9 cellular contexts compared by ENCODE assay signal in genomic region chr17:76354317-76354729, GRCh38. TPM values are rescaled to one million over a fixed set of nuclear protein-coding genes. Genes with fewer than 3 reads are reported as not detected.
DNase-seq lines count a peak whose midpoint lies in the region; ATAC-seq, FAIRE-seq and TF ChIP-seq lines count a peak whose summit lies in the region.
"Had no signal": no experiment of that assay in that cellular context is flagged by ENCODE, and none has a peak within 500 bp of the region (broad histone marks: within the 10 kb centered on the region; RNA-seq: fewer than 3 reads in every experiment).

No MANE protein-coding gene starts in this region.

- POLR2A ChIA-PET in K562 (lab: Yijun Ruan, JAX): interaction anchor here (0.6 to 2.8 kb wide), 14 partner anchors 8 to 578 kb away, joined by 3 to 17 read pairs (median 4); partner anchors contain the start of gene SPHK1

- no peak for TF ChIP-seq EP300 in K562 (IDR thresholded peaks at IDR 0.05; ENCODE audit: low read length)

- peak overlapping the region; percentile 100 for H3K27ac ChIP-seq in K562 (ENCODE audit: extremely low read depth, low read depth, low read length)
- peak overlapping the region; percentile 89 for H3K27ac ChIP-seq in upper lobe of right lung

- H3K9ac ChIP-seq in K562 (ENCODE audit: insufficient read depth in 1 of 2, low read depth in 2 of 2, low read length in 2 of 2): peak overlapping the region; percentile 95 to 98

- H3K27me3 ChIP-seq in K562 (ENCODE audit: control insufficient read depth in 2 of 2, insufficient read depth in 2 of 2, low read length in 2 of 2) (no peaks in the 10 kb centered on the region), upper lobe of right lung (no peaks in the 10 kb centered on the region)

- no peak for TF ChIP-seq RAD21 in K562 (CRISPR knock-in tag; conservative IDR thresholded peaks at IDR 0.05 in 1 of 2, IDR thresholded peaks at IDR 0.05 in 1 of 2)

- ATAC-seq in K562 (no peak), upper lobe of right lung (no peak), esophagus mucosa (no peak)

- H3K36me3 Mint-ChIP-seq in activated naive CD4-positive, alpha-beta T cell treated with anti-CD3 and anti-CD28 coated beads, Interleukin-2, amount 10 ng/mL, durations not matched to agents 7 days and 5 days: peaks cover 9% of the 10 kb centered on the region

- H3K4me1 ChIP-seq in K562 (replicated peaks in 1 of 2; ENCODE audit: control insufficient read depth in 2 of 2, insufficient read depth in 2 of 2, low read length in 2 of 2): peaks cover 18 to 39% of the 10 kb centered on the region in 2 experiments; a peak in 4 of 5 replicates
- H3K4me1 ChIP-seq in upper lobe of right lung: peaks cover 13% of the 10 kb centered on the region

- intact Hi-C loops in K562 (cut with micrococcal nuclease) (loop anchor here (2.0 kb wide), 1 partner anchor 30 kb away; the partner anchor contains the start of gene SPHK1), lower leg skin (cut with DNase I; ENCODE audit: low total_unique reads) (no loop called here), upper lobe of right lung (cut with DNase I) (no loop called here)

- no peaks in the 10 kb centered on the region; the same call in 2 of the 3 replicates for H3K36me3 ChIP-seq in K562 (ENCODE audit: control insufficient read depth, insufficient read depth, low read length)
- H3K36me3 ChIP-seq in upper lobe of right lung: no peaks in the 10 kb centered on the region

- 3% methylated on average over 18 of the region's 18 CpGs for WGBS in K562 (ENCODE audit: insufficient coverage, low coverage, missing lambda C conversion rate)
- WGBS in lower leg skin, 2 donors: 1% methylated on average over 18 of the region's 18 CpGs

- DNase-seq in activated naive CD4-positive, alpha-beta T cell treated with anti-CD3 and anti-CD28 coated beads, Interleukin-2, amount 10 ng/mL, durations not matched to agents 7 days and 5 days: no peak
- no peak for DNase-seq in activated naive CD4-positive, alpha-beta T cell treated with Interleukin-2 at 50 U/mL for 16 hours
- no peak for DNase-seq in K562 (ENCODE audit: extremely low read depth in 1 of 4, low spot score in 3 of 4)
- no peak for DNase-seq in lower leg skin (ENCODE audit: low spot score in 2 of 2)
- DNase-seq in upper lobe of right lung: no peak
- no peak for DNase-seq in G401 (ENCODE audit: low spot score)
- no peak for DNase-seq in C1 segment of cervical spinal cord (lab: John Stamatoyannopoulos, UW)

- peak overlapping the region; percentile 100 for H2AFZ ChIP-seq in K562 (ENCODE audit: low read depth, low read length)

- no peak for FAIRE-seq in K562 (lab: Jason Lieb, UNC)
- FAIRE-seq: TTC549 had no signal

- no peaks in the 10 kb centered on the region for H3K9me1 ChIP-seq in K562 (ENCODE audit: control insufficient read depth, insufficient read depth, low read length)

- no peaks in the 10 kb centered on the region; the same call in 1 of the 2 replicates for H3K9me3 ChIP-seq in K562 (replicated peaks; ENCODE audit: control insufficient read depth, insufficient read depth, low read depth, low read length)
- H3K9me3 ChIP-seq in upper lobe of right lung: no peaks in the 10 kb centered on the region

- H3K27me3 Mint-ChIP-seq in activated naive CD4-positive, alpha-beta T cell treated with anti-CD3 and anti-CD28 coated beads, Interleukin-2, amount 10 ng/mL, durations not matched to agents 7 days and 5 days: peaks cover 23% of the 10 kb centered on the region

- CTCF ChIA-PET in activated naive CD4-positive, alpha-beta T cell treated with anti-CD3 and anti-CD28 coated beads, Interleukin-2, amount 10 ng/mL, durations not matched to agents 7 days and 5 days (lab: Charles Lee): interaction anchor here (1.1 to 2.9 kb wide), 3 partner anchors 31 to 74 kb away, joined by 3 to 23 read pairs (median 8); partner anchors contain the start of gene SPHK1
- CTCF ChIA-PET in K562 (lab: Yijun Ruan, JAX; ENCODE audit: low intra/inter-chr PET ratio): interaction anchor here (0.7 kb wide), 1 partner anchor 192 kb away, joined by 3 read pairs; no protein-coding TSS in a partner anchor

- no peaks in the 10 kb centered on the region for H4K20me1 ChIP-seq in K562 (replicated peaks; ENCODE audit: control insufficient read depth, insufficient read depth, low read length)

- H3K4me3 ChIP-seq in K562: peak overlapping the region; percentile 89
- H3K4me3 ChIP-seq in lower leg skin (ENCODE audit: low read depth, poor library complexity, severe bottlenecking): peak overlapping the region; percentile 69
- H3K4me3 ChIP-seq in upper lobe of right lung: peak overlapping the region; percentile 92

- H3K4me2 ChIP-seq in K562 (ENCODE audit: insufficient read depth, low read length): peak overlapping the region; percentile 90

- H3K9me3 Mint-ChIP-seq in activated naive CD4-positive, alpha-beta T cell treated with anti-CD3 and anti-CD28 coated beads, Interleukin-2, amount 10 ng/mL, durations not matched to agents 7 days and 5 days: no peaks in the 10 kb centered on the region

- peaks cover 33% of the 10 kb centered on the region for H3K4me1 Mint-ChIP-seq in activated naive CD4-positive, alpha-beta T cell treated with anti-CD3 and anti-CD28 coated beads, Interleukin-2, amount 10 ng/mL, durations not matched to agents 7 days and 5 days

- BruUV-seq in K562 (replicated peaks; lab: Mats Ljungman, UMichigan): no TSS peak

- no peak for TF ChIP-seq CTCF in K562 (IDR thresholded peaks at IDR 0.05 in 2 of 3, conservative IDR thresholded peaks at IDR 0.05 in 1 of 3; ENCODE audit: insufficient read depth in 2 of 3, low read depth in 1 of 3, low read length in 3 of 3)
- no peak for TF ChIP-seq CTCF in lower leg skin (IDR thresholded peaks at IDR 0.05)
- no peak for TF ChIP-seq CTCF in upper lobe of right lung (IDR thresholded peaks at IDR 0.05)

- peak overlapping the region; percentile 87 for H3K4me3 Mint-ChIP-seq in activated naive CD4-positive, alpha-beta T cell treated with anti-CD3 and anti-CD28 coated beads, Interleukin-2, amount 10 ng/mL, durations not matched to agents 7 days and 5 days

- peaks cover 22% of the 10 kb centered on the region for H3K79me2 ChIP-seq in K562 (ENCODE audit: control insufficient read depth, insufficient read depth, low read length)

- in situ Hi-C loops in K562 (cut with MboI) (no loop called here), G401 (cut with HindIII; ENCODE audit: low sequenced_read_pairs) (no loop called here)

- TF ChIP-seq POLR2A in K562 (conservative IDR thresholded peaks at IDR 0.05): no peak
- no peak for TF ChIP-seq POLR2A in lower leg skin (IDR thresholded peaks at IDR 0.05)

- peak overlapping the region; percentile 97 for H3K27ac Mint-ChIP-seq in activated naive CD4-positive, alpha-beta T cell treated with anti-CD3 and anti-CD28 coated beads, Interleukin-2, amount 10 ng/mL, durations not matched to agents 7 days and 5 days

RNA-seq across cellular contexts. Expression of gene PRPSAP1, which starts 0.6 kb away (rescaled TPM):
- 154 and 205 TPM in 2 replicates for total RNA-seq in K562 (2011; cell fraction: chromatin; rRNA removed; ENCODE audit: low replicate concordance)
- total RNA-seq in K562 (2011; cell fraction: nucleolus; rRNA removed): 107 and 112 TPM in 2 replicates
- total RNA-seq in K562 (2011; cell fraction: nucleoplasm; rRNA removed): 122 and 124 TPM in 2 replicates
- total RNA-seq in K562 (2014; rRNA removed): 18.6 and 21.9 TPM in 2 replicates
- total RNA-seq in K562 (2014; rRNA removed; fragmentation: Illumina TruSeq; extraction: Trizol): 39.3 and 39.4 TPM in 2 replicates
- total RNA-seq in K562 (2015; rRNA removed; fragmentation: Illumina TruSeq; extraction: Trizol): 38.0 and 40.8 TPM in 2 replicates
- 65.8 and 70.8 TPM in 2 replicates for total RNA-seq in K562 (2021)
- 77.1 and 89.9 TPM in 2 replicates for polyA plus RNA-seq in K562 (2011; rRNA removed)
- 42.1 and 76.8 TPM in 2 replicates for polyA plus RNA-seq in K562 (2011; cell fraction: cytosol; rRNA removed)
- 228 and 401 TPM in 2 replicates for polyA plus RNA-seq in K562 (2011; cell fraction: nucleus; rRNA removed)
- 50.3 and 72.3 TPM in 2 replicates for polyA plus RNA-seq in K562 (2012)
- 70.0 and 73.4 TPM in 2 replicates for polyA plus RNA-seq in K562 (2014; fragmentation: Illumina TruSeq; extraction: Trizol)
- 10 to 100 TPM; 21.9 to 31.9 TPM for polyA plus RNA-seq in K562 (2014; fragmentation: Nextera tagmentation; extraction: Ambion mirVana)
- 61.2 and 72.8 TPM in 2 replicates for polyA plus RNA-seq in K562 (2014; rRNA removed)
- polyA minus RNA-seq in K562 (2011; rRNA and poly(A)+ RNA removed): 63.9 and 65.4 TPM in 2 replicates
- 26.3 and 27.2 TPM in 2 replicates for polyA minus RNA-seq in K562 (2011; cell fraction: cytosol; rRNA and poly(A)+ RNA removed)
- polyA minus RNA-seq in K562 (2011; cell fraction: nucleus; rRNA and poly(A)+ RNA removed): 30.6 and 71.0 TPM in 2 replicates
- total RNA-seq in lower leg skin: 10 to 100 TPM; 35.8 to 72.3 (median 62.2) TPM
- 60.2 TPM for total RNA-seq in upper lobe of right lung
- total RNA-seq in esophagus mucosa: 42.0 TPM
- 28.0 and 30.8 TPM in 2 replicates for total RNA-seq in G401 (2014; rRNA removed; shearing (Covaris generic))

RNA-seq across cellular contexts. Expression of gene SPHK1, which starts 30.1 kb away (rescaled TPM):
- total RNA-seq in K562 (2011; cell fraction: chromatin; rRNA removed; ENCODE audit: low replicate concordance): 17.0 and 55.7 TPM in 2 replicates
- 66.3 and 72.5 TPM in 2 replicates for total RNA-seq in K562 (2011; cell fraction: nucleolus; rRNA removed)
- 31.6 and 33.4 TPM in 2 replicates for total RNA-seq in K562 (2011; cell fraction: nucleoplasm; rRNA removed)
- total RNA-seq in K562 (2014; rRNA removed): 60.3 and 69.6 TPM in 2 replicates
- total RNA-seq in K562 (2014; rRNA removed; fragmentation: Illumina TruSeq; extraction: Trizol): 5.6 and 8.0 TPM in 2 replicates
- total RNA-seq in K562 (2015; rRNA removed; fragmentation: Illumina TruSeq; extraction: Trizol): 14.1 and 14.9 TPM in 2 replicates
- 56.2 and 58.2 TPM in 2 replicates for total RNA-seq in K562 (2021)
- polyA plus RNA-seq in K562 (2011; rRNA removed): 20.2 and 21.6 TPM in 2 replicates
- 25.9 and 63.1 TPM in 2 replicates for polyA plus RNA-seq in K562 (2011; cell fraction: cytosol; rRNA removed)
- polyA plus RNA-seq in K562 (2011; cell fraction: nucleus; rRNA removed): 93.7 and 187 TPM in 2 replicates
- 26.8 and 28.6 TPM in 2 replicates for polyA plus RNA-seq in K562 (2012)
- polyA plus RNA-seq in K562 (2014; fragmentation: Illumina TruSeq; extraction: Trizol): 14.5 and 25.0 TPM in 2 replicates
- polyA plus RNA-seq in K562 (2014; fragmentation: Nextera tagmentation; extraction: Ambion mirVana): 1 to 10 TPM in 1 of 2 experiments, under 1 TPM in 1; 0.21 to 1.9 TPM
- 45.3 and 51.4 TPM in 2 replicates for polyA plus RNA-seq in K562 (2014; rRNA removed)
- 3.0 and 8.2 TPM in 2 replicates for polyA minus RNA-seq in K562 (2011; rRNA and poly(A)+ RNA removed)
- polyA minus RNA-seq in K562 (2011; cell fraction: cytosol; rRNA and poly(A)+ RNA removed): 11.8 and 12.5 TPM in 2 replicates
- 19.1 and 19.3 TPM in 2 replicates for polyA minus RNA-seq in K562 (2011; cell fraction: nucleus; rRNA and poly(A)+ RNA removed)
- 10 to 100 TPM in 3 of 4 donors, 1 to 10 TPM in 1; 9.7 to 35.6 (median 18.3) TPM for total RNA-seq in lower leg skin
- total RNA-seq in upper lobe of right lung: 8.5 TPM
- 13.1 TPM for total RNA-seq in esophagus mucosa
- total RNA-seq in G401 (2014; rRNA removed; shearing (Covaris generic)): 5.8 and 10.6 TPM in 2 replicates

RNA-seq across cellular contexts. Expression of gene QRICH2, which starts 46.2 kb away (rescaled TPM):
- 4.4 and 9.4 TPM in 2 replicates for total RNA-seq in K562 (2011; cell fraction: chromatin; rRNA removed; ENCODE audit: low replicate concordance)
- total RNA-seq in K562 (2011; cell fraction: nucleolus; rRNA removed): 3.3 and 4.1 TPM in 2 replicates
- 2.4 TPM in 2 replicates for total RNA-seq in K562 (2011; cell fraction: nucleoplasm; rRNA removed)
- total RNA-seq in K562 (2014; rRNA removed) (1.3 and 1.5 TPM in 2 replicates), K562 (2014; rRNA removed; fragmentation: Illumina TruSeq; extraction: Trizol) (0.89 and 1.1 TPM in 2 replicates), K562 (2015; rRNA removed; fragmentation: Illumina TruSeq; extraction: Trizol) (1.6 and 2.0 TPM in 2 replicates), K562 (2021) (1.4 and 2.0 TPM in 2 replicates), lower leg skin (1 to 10 TPM in 3 of 4 donors, under 1 TPM in 1; 0.88 to 3.3 (median 1.8) TPM), upper lobe of right lung (3.4 TPM), esophagus mucosa (1.6 TPM)
- polyA plus RNA-seq in K562 (2011; rRNA removed) (0.46 and 1.3 TPM in 2 replicates), K562 (2014; fragmentation: Illumina TruSeq; extraction: Trizol) (0.40 and 0.61 TPM in 2 replicates), K562 (2014; fragmentation: Nextera tagmentation; extraction: Ambion mirVana) (under 1 TPM; 0.03 to 0.07 TPM), K562 (2014; rRNA removed) (0.81 and 1.2 TPM in 2 replicates)
- 0.82 and 1.0 TPM in 2 replicates for polyA plus RNA-seq in K562 (2011; cell fraction: cytosol; rRNA removed)
- 3.4 and 4.1 TPM in 2 replicates for polyA plus RNA-seq in K562 (2011; cell fraction: nucleus; rRNA removed)
- 1.5 and 13.0 TPM in 2 replicates for polyA plus RNA-seq in K562 (2012)
- polyA minus RNA-seq in K562 (2011; rRNA and poly(A)+ RNA removed): 6.7 and 10.1 TPM in 2 replicates
- polyA minus RNA-seq in K562 (2011; cell fraction: cytosol; rRNA and poly(A)+ RNA removed): 1.8 and 2.2 TPM in 2 replicates
- polyA minus RNA-seq in K562 (2011; cell fraction: nucleus; rRNA and poly(A)+ RNA removed): 1.1 and 2.2 TPM in 2 replicates
- total RNA-seq in G401 (2014; rRNA removed; shearing (Covaris generic)): 0.47 and 1.4 TPM in 2 replicates
